Comparison of ENCODE assay signal across 28 cellular contexts in genomic region chr2:240713928-240714746, GRCh38. TPM values are rescaled to one million over a fixed set of nuclear protein-coding genes. Genes with fewer than 3 reads are reported as not detected.
DNase-seq lines count a peak whose midpoint lies in the region; TF ChIP-seq lines count a peak whose summit lies in the region.
"Had no signal": no experiment of that assay in that cellular context is flagged by ENCODE, and none has a peak within 500 bp of the region (broad histone marks: within the 10 kb centered on the region; RNA-seq: fewer than 3 reads in every experiment).

No MANE protein-coding gene starts in this region.

- H4K20me1 ChIP-seq in OCI-LY7 (ENCODE audit: insufficient read depth, low read length), result no peaks in the 10 kb centered on the region

- H3K4me2 ChIP-seq in neuronal stem cell (ENCODE audit: insufficient read depth, low read length, poor library complexity, severe bottlenecking) (no peak overlapping the region), OCI-LY7 (ENCODE audit: low read length) (no peak overlapping the region)
- H3K4me2 ChIP-seq: A549 had no signal

- H3K4me3 ChIP-seq in neuronal stem cell (ENCODE audit: low read length in 2 of 2) (no peak overlapping the region), OCI-LY7 (ENCODE audit: low read depth, low read length, poor library complexity, severe bottlenecking) (no peak overlapping the region), SJCRH30 (no peak overlapping the region)
- H3K4me3 ChIP-seq: A549, thoracic aorta had no signal

- intact Hi-C loops in Calu3 (cut with micrococcal nuclease; ENCODE audit: unreplicated experiment) (loop anchor here (5.0 kb wide), 1 partner anchor 197 kb away; no protein-coding TSS in a partner anchor), OCI-LY7 (cut with micrococcal nuclease; ENCODE audit: unreplicated experiment) (no loop called here)

- CTCF ChIA-PET in Calu3 (lab: Charles Lee) (no interaction called here), OCI-LY7 (lab: Charles Lee; ENCODE audit: unreplicated experiment) (no interaction called here)

- H3K9me3 Mint-ChIP-seq in Calu3 (ENCODE audit: low read depth, unreplicated experiment) (no peaks in the 10 kb centered on the region), brain (no peaks in the 10 kb centered on the region)
- H3K9me3 Mint-ChIP-seq: activated B cell treated with CpG ODN at 0.5 μM for 24 hours; activated T-cell treated with anti-CD3 and anti-CD28 coated beads, Interleukin-2, amount 50 U/mL, for 72 hours; IgD-negative memory B cell; naive thymus-derived CD8-positive, alpha-beta T cell had no signal

- no peak overlapping the region for H2BK15ac ChIP-seq in neuronal stem cell (ENCODE audit: low read length)

- H3K27ac ChIP-seq in neuronal stem cell (replicated peaks; ENCODE audit: low read length) (no peak overlapping the region), OCI-LY7 (ENCODE audit: low read depth, low read length, poor library complexity, severe bottlenecking) (no peak overlapping the region), SJCRH30 (no peak overlapping the region)
- H3K27ac ChIP-seq: A549, epithelial cell of prostate, thoracic aorta had no signal

- H3K14ac ChIP-seq in neuronal stem cell (ENCODE audit: low read length), result no peak overlapping the region

- no CpG with 5 or more reads among the region's 26 CpGs for WGBS in neuronal stem cell (ENCODE audit: extremely low coverage in 2 of 2, insufficient read length in 2 of 2, insufficient replicate concordance in 1 of 2), 2 donors

- no peak overlapping the region for H3K4ac ChIP-seq in neuronal stem cell (ENCODE audit: low read length)

- H3K4me1 Mint-ChIP-seq in Calu3 (ENCODE audit: low read depth, unreplicated experiment), result no peaks in the 10 kb centered on the region
- H3K4me1 Mint-ChIP-seq in brain, result no peaks in the 10 kb centered on the region
- H3K4me1 Mint-ChIP-seq: activated B cell treated with CpG ODN at 0.5 μM for 24 hours; activated CD8-positive, alpha-beta memory T cell treated with anti-CD3 and anti-CD28 coated beads, Interleukin-2, amount 10 ng/mL, durations not matched to agents 7 days and 5 days; IgD-negative memory B cell had no signal

- H3K36me3 Mint-ChIP-seq in Calu3 (ENCODE audit: insufficient read depth, unreplicated experiment) (peaks cover 50% of the 10 kb centered on the region), brain (peaks cover 12% of the 10 kb centered on the region)
- H3K36me3 Mint-ChIP-seq: activated CD8-positive, alpha-beta memory T cell treated with anti-CD3 and anti-CD28 coated beads, Interleukin-2, amount 10 ng/mL, durations not matched to agents 7 days and 5 days; IgD-negative memory B cell; naive thymus-derived CD8-positive, alpha-beta T cell had no signal

- H3K27ac Mint-ChIP-seq in Calu3 (ENCODE audit: unreplicated experiment), result peak overlapping the region; percentile 48
- H3K27ac Mint-ChIP-seq in brain, result peak overlapping the region in 4 of 5 experiments; percentile 24 to 91 (median 60)
- H3K27ac Mint-ChIP-seq: activated B cell treated with CpG ODN at 0.5 μM for 24 hours; activated CD8-positive, alpha-beta memory T cell treated with anti-CD3 and anti-CD28 coated beads, Interleukin-2, amount 10 ng/mL, durations not matched to agents 7 days and 5 days; activated T-cell treated with anti-CD3 and anti-CD28 coated beads, Interleukin-2, amount 50 U/mL, for 72 hours; IgD-negative memory B cell had no signal

- no peak for TF ChIP-seq CTCF in Calu3 (IDR thresholded peaks at IDR 0.05; ENCODE audit: unreplicated experiment)
- no peak for TF ChIP-seq CTCF in brain (conservative IDR thresholded peaks at IDR 0.05)
- TF ChIP-seq CTCF in OCI-LY7 (conservative IDR thresholded peaks at IDR 0.05; ENCODE audit: low read length), result no peak

- DNase-seq in NCI-H2171 treated with DMSO at 0.1 percent for 48 hours (lab: John Stamatoyannopoulos, UW) (peak; percentile 3), NCI-H2171 (lab: John Stamatoyannopoulos, UW) (no peak), Calu3 (no peak), neuronal stem cell (ENCODE audit: low spot score) (no peak), OCI-LY7 (ENCODE audit: low spot score) (no peak), amniotic stem cell (lab: John Stamatoyannopoulos, UW) (no peak), SJCRH30 (no peak)
- DNase-seq: activated B cell treated with CpG ODN at 0.5 μM for 24 hours; activated CD4-positive, alpha-beta T cell treated with anti-CD3 and anti-CD28 coated beads, Interleukin-2, amount 50 U/mL, for 1 hour; activated CD8-positive, alpha-beta memory T cell treated with anti-CD3 and anti-CD28 coated beads, Interleukin-2, amount 10 ng/mL, durations not matched to agents 7 days and 5 days; activated naive CD4-positive, alpha-beta T cell; activated T-cell treated with anti-CD3 and anti-CD28 coated beads, Interleukin-2, amount 50 U/mL, for 72 hours; effector CD4-positive, alpha-beta T cell; GOT3; islet precursor cell; midbrain; NCI-H1105; SIG-M5; stimulated activated naive CD4-positive, alpha-beta T cell had no signal

- H3K27me3 Mint-ChIP-seq in Calu3 (ENCODE audit: unreplicated experiment) (peaks cover 17% of the 10 kb centered on the region), brain (peaks cover 3% of the 10 kb centered on the region)
- H3K27me3 Mint-ChIP-seq: naive thymus-derived CD8-positive, alpha-beta T cell had no signal

- peaks cover 5% of the 10 kb centered on the region for H3K79me1 ChIP-seq in neuronal stem cell (ENCODE audit: low read depth, low read length)

- H3K9ac ChIP-seq in neuronal stem cell (ENCODE audit: low read depth, low read length, poor library complexity), result no peak overlapping the region

- H3K18ac ChIP-seq in neuronal stem cell (ENCODE audit: low read length), result no peak overlapping the region

- H3K36me3 ChIP-seq in neuronal stem cell (replicated peaks in 1 of 2; ENCODE audit: control insufficient read depth in 2 of 2, insufficient read depth in 2 of 2, low read length in 2 of 2), result peaks cover 18 to 23% of the 10 kb centered on the region in 2 donors
- H3K36me3 ChIP-seq in OCI-LY7 (ENCODE audit: insufficient read depth, low read length), result no peaks in the 10 kb centered on the region
- H3K36me3 ChIP-seq in SJCRH30, result no peaks in the 10 kb centered on the region
- H3K36me3 ChIP-seq: thoracic aorta had no signal

- H2BK120ac ChIP-seq in neuronal stem cell (ENCODE audit: low read depth, low read length), result no peak overlapping the region

- peak overlapping the region; percentile 17 for H4K8ac ChIP-seq in neuronal stem cell (ENCODE audit: low read depth, low read length)

- H3K27me3 ChIP-seq in neuronal stem cell (ENCODE audit: control insufficient read depth in 3 of 3, insufficient read depth in 3 of 3, low read depth in 1 of 3, low read length in 3 of 3) (peaks cover 0 to 2% (median 0%) of the 10 kb centered on the region in 3 experiments), SJCRH30 (no peaks in the 10 kb centered on the region)

- BruUV-seq in Calu3 (replicated peaks; lab: Mats Ljungman, UMichigan) (TSS peak; percentile 34), OCI-LY7 (replicated peaks; lab: Mats Ljungman, UMichigan) (no TSS peak)

- POLR2A ChIA-PET in OCI-LY7 (lab: Charles Lee), result no interaction called here

- H2AK5ac ChIP-seq in neuronal stem cell (ENCODE audit: low read depth, low read length), result no peak overlapping the region

- no peak overlapping the region for H4K91ac ChIP-seq in neuronal stem cell (ENCODE audit: low read depth, low read length, poor library complexity)

- H2AFZ ChIP-seq in neuronal stem cell (ENCODE audit: low read length), result no peak overlapping the region
- H2AFZ ChIP-seq in OCI-LY7 (ENCODE audit: low read length), result no peak overlapping the region

- H2BK5ac ChIP-seq in neuronal stem cell (ENCODE audit: low read length), result peak overlapping the region; percentile 39

- no peaks in the 10 kb centered on the region for H3K79me2 ChIP-seq in OCI-LY7 (ENCODE audit: insufficient read depth, low read depth, low read length)

- H3K23ac ChIP-seq in neuronal stem cell (ENCODE audit: low read depth, low read length, poor library complexity), result no peak overlapping the region

- H3K9me3 ChIP-seq in neuronal stem cell (replicated peaks in 1 of 2; ENCODE audit: control insufficient read depth in 2 of 2, insufficient read depth in 1 of 2, low read depth in 1 of 2, low read length in 2 of 2), result no peaks in the 10 kb centered on the region
- H3K9me3 ChIP-seq in OCI-LY7 (ENCODE audit: low read length), result no peaks in the 10 kb centered on the region
- no peaks in the 10 kb centered on the region for H3K9me3 ChIP-seq in SJCRH30 (replicated peaks)
- H3K9me3 ChIP-seq: A549, thoracic aorta had no signal

- H3K4me3 Mint-ChIP-seq in Calu3 (ENCODE audit: low read depth, unreplicated experiment), result no peak overlapping the region
- no peak overlapping the region for H3K4me3 Mint-ChIP-seq in brain
- H3K4me3 Mint-ChIP-seq: activated B cell treated with CpG ODN at 0.5 μM for 24 hours; activated CD8-positive, alpha-beta memory T cell treated with anti-CD3 and anti-CD28 coated beads, Interleukin-2, amount 10 ng/mL, durations not matched to agents 7 days and 5 days; activated T-cell treated with anti-CD3 and anti-CD28 coated beads, Interleukin-2, amount 50 U/mL, for 72 hours; IgD-negative memory B cell; naive thymus-derived CD8-positive, alpha-beta T cell had no signal

- H2BK12ac ChIP-seq in neuronal stem cell (ENCODE audit: low read length), result no peak overlapping the region

- no peaks in the 10 kb centered on the region for H3K4me1 ChIP-seq in neuronal stem cell (ENCODE audit: control insufficient read depth in 2 of 2, insufficient read depth in 1 of 2, low read depth in 1 of 2, low read length in 2 of 2)
- no peaks in the 10 kb centered on the region for H3K4me1 ChIP-seq in OCI-LY7 (ENCODE audit: insufficient read depth, low read length, poor library complexity, severe bottlenecking)
- H3K4me1 ChIP-seq in SJCRH30, result no peaks in the 10 kb centered on the region
- H3K4me1 ChIP-seq: A549 had no signal

- no peaks in the 10 kb centered on the region for H3K9me2 ChIP-seq in OCI-LY7 (ENCODE audit: insufficient read depth, low read length)

RNA-seq across cellular contexts. Expression of gene AQP12A, which starts 22.5 kb away (rescaled TPM):
- total RNA-seq in Calu3 (2022) (not detected in 2 replicates), OCI-LY7 (2022) (not detected in 2 replicates)
- polyA plus RNA-seq in brain (ENCODE audit: insufficient read depth, low read depth, low replicate concordance), result not detected
- 0.10 TPM for polyA plus RNA-seq in neuronal stem cell (2013, experiment 1 of 2)
- polyA plus RNA-seq in neuronal stem cell (2013, experiment 2 of 2), result not detected
- not detected in 2 replicates for total RNA-seq in OCI-LY7 (2014; rRNA removed; shearing (Covaris generic))
- total RNA-seq in SJCRH30 (2014; rRNA removed; shearing (Covaris generic)), result not detected in 2 replicates
- total RNA-seq: activated B cell treated with CpG ODN at 0.5 μM for 24 hours; activated CD8-positive, alpha-beta memory T cell treated with anti-CD3 and anti-CD28 coated beads, Interleukin-2, amount 10 ng/mL, durations not matched to agents 7 days and 5 days; activated T-cell treated with anti-CD3 and anti-CD28 coated beads, Interleukin-2, amount 50 U/mL, for 72 hours; lower leg skin; naive thymus-derived CD8-positive, alpha-beta T cell; NCI-H460; osteocyte; thoracic aorta had no signal
- polyA plus RNA-seq: A549; IgD-negative memory B cell; naive thymus-derived CD8-positive, alpha-beta T cell had no signal

RNA-seq across cellular contexts. Expression of gene AQP12B, which starts 31.5 kb away (rescaled TPM):
- not detected in 2 replicates for total RNA-seq in Calu3 (2022)
- polyA plus RNA-seq in brain (ENCODE audit: insufficient read depth, low read depth, low replicate concordance), result 0.19 TPM
- polyA plus RNA-seq in neuronal stem cell (2013, experiment 1 of 2), result not detected
- polyA plus RNA-seq in neuronal stem cell (2013, experiment 2 of 2), result not detected
- total RNA-seq in OCI-LY7 (2014; rRNA removed; shearing (Covaris generic)), result not detected in 2 replicates
- not detected in 2 replicates for total RNA-seq in OCI-LY7 (2022)
- total RNA-seq in SJCRH30 (2014; rRNA removed; shearing (Covaris generic)), result not detected in 2 replicates
- total RNA-seq: activated B cell treated with CpG ODN at 0.5 μM for 24 hours; activated CD8-positive, alpha-beta memory T cell treated with anti-CD3 and anti-CD28 coated beads, Interleukin-2, amount 10 ng/mL, durations not matched to agents 7 days and 5 days; activated T-cell treated with anti-CD3 and anti-CD28 coated beads, Interleukin-2, amount 50 U/mL, for 72 hours; lower leg skin; naive thymus-derived CD8-positive, alpha-beta T cell; NCI-H460; osteocyte; thoracic aorta had no signal
- polyA plus RNA-seq: A549; IgD-negative memory B cell; naive thymus-derived CD8-positive, alpha-beta T cell had no signal
